In genomic region chr6:32965901-32966300, GRCh38 we compare ENCODE assay signal across 11 cellular contexts. TPM values are rescaled to one million over a fixed set of nuclear protein-coding genes. Genes with fewer than 3 reads are reported as not detected.
DNase-seq lines count a peak whose midpoint lies in the region; ATAC-seq and TF ChIP-seq lines count a peak whose summit lies in the region.
"Had no signal": no experiment of that assay in that cellular context is flagged by ENCODE, and none has a peak within 500 bp of the region (broad histone marks: within the 10 kb centered on the region; RNA-seq: fewer than 3 reads in every experiment).

No MANE protein-coding gene starts in this region.

- H3K4me2 ChIP-seq in BLaER1: peak overlapping the region; percentile 87

- ATAC-seq in naive B cell (ENCODE audit: low read depth in 2 of 2): no peak
- no peak for ATAC-seq in GM19455 (IDR thresholded peaks at IDR 0.05; ENCODE audit: unreplicated experiment)
- ATAC-seq: WTC11 had no signal

- peak overlapping the region; percentile 89 for H3K27ac Mint-ChIP-seq in activated naive CD8-positive, alpha-beta T cell
- peak overlapping the region in 4 of 6 donors; percentile 31 to 95 (median 50) for H3K27ac Mint-ChIP-seq in naive B cell
- H3K27ac Mint-ChIP-seq: WTC11 had no signal

- TF ChIP-seq CTCF in left ventricle myocardium inferior (IDR thresholded peaks at IDR 0.05; ENCODE audit: borderline replicate concordance): no peak

- H3K9ac ChIP-seq in BLaER1: no peak overlapping the region

- no peak overlapping the region for H3K4me3 Mint-ChIP-seq in activated naive CD8-positive, alpha-beta T cell
- H3K4me3 Mint-ChIP-seq in naive B cell: peak overlapping the region in 5 of 8 donors; percentile 3 to 100 (median 30)

- DNase-seq in EH (ENCODE audit: low read depth) (peak; percentile 46), naive B cell (no peak), NCI-H1417 treated with DMSO at 0.1 percent for 48 hours (lab: John Stamatoyannopoulos, UW) (no peak), H4 (ENCODE audit: low spot score) (no peak), left ventricle myocardium inferior (no peak)
- DNase-seq: activated naive CD4-positive, alpha-beta T cell; NCI-H1694 had no signal

- intact Hi-C loops in left ventricle myocardium inferior (cut with micrococcal nuclease): no loop called here

- H3K27ac ChIP-seq in BLaER1: peak overlapping the region; percentile 100
- no peak overlapping the region for H3K27ac ChIP-seq in left ventricle myocardium inferior (replicated peaks)

- H3K9me3 ChIP-seq in BLaER1 (no peaks in the 10 kb centered on the region), left ventricle myocardium inferior (replicated peaks) (no peaks in the 10 kb centered on the region)

- H3K4me1 ChIP-seq in BLaER1 (peaks cover 33% of the 10 kb centered on the region), left ventricle myocardium inferior (peaks cover 42% of the 10 kb centered on the region)

- H4K20me1 ChIP-seq in BLaER1: no peaks in the 10 kb centered on the region

- no peak overlapping the region for H3K4me3 ChIP-seq in BLaER1
- H3K4me3 ChIP-seq in left ventricle myocardium inferior: no peak overlapping the region

- H3K36me3 Mint-ChIP-seq in activated naive CD8-positive, alpha-beta T cell: peaks cover under 1% of the 10 kb centered on the region
- peaks cover 0 to 7% of the 10 kb centered on the region in 2 donors for H3K36me3 Mint-ChIP-seq in naive B cell

- no peaks in the 10 kb centered on the region for H3K9me3 Mint-ChIP-seq in activated naive CD8-positive, alpha-beta T cell (ENCODE audit: low read depth)
- no peaks in the 10 kb centered on the region for H3K9me3 Mint-ChIP-seq in naive B cell
- H3K9me3 Mint-ChIP-seq: WTC11 had no signal

- peaks cover 60% of the 10 kb centered on the region for H3K4me1 Mint-ChIP-seq in activated naive CD8-positive, alpha-beta T cell (ENCODE audit: low read depth)
- peaks cover 56 to 69% (median 59%) of the 10 kb centered on the region in 3 donors for H3K4me1 Mint-ChIP-seq in naive B cell

- no peaks in the 10 kb centered on the region for H3K27me3 Mint-ChIP-seq in activated naive CD8-positive, alpha-beta T cell
- no peaks in the 10 kb centered on the region for H3K27me3 Mint-ChIP-seq in naive B cell

- H3K27me3 ChIP-seq in BLaER1 (no peaks in the 10 kb centered on the region), left ventricle myocardium inferior (ENCODE audit: low read depth) (no peaks in the 10 kb centered on the region)

- H3K36me3 ChIP-seq in BLaER1 (no peaks in the 10 kb centered on the region), left ventricle myocardium inferior (no peaks in the 10 kb centered on the region)

RNA-seq across cellular contexts. Expression of gene BRD2, which starts 2.5 kb away (rescaled TPM):
- 100 to 1,000 TPM in 1 of 6 donors, 10 to 100 TPM in 5; 26.9 to 148 (median 48.5) TPM for polyA plus RNA-seq in naive B cell (ENCODE audit: low read depth in 6 of 6)
- total RNA-seq in H4 (2014; rRNA removed; shearing (Covaris generic)): 52.2 and 57.6 TPM in 2 replicates
- total RNA-seq in left ventricle myocardium inferior: 63.4 TPM

RNA-seq across cellular contexts. Expression of gene HLA-DMA, which starts 13.0 kb away (rescaled TPM):
- 1,000 to 10,000 TPM; 1,101 to 1,557 (median 1,371) TPM for polyA plus RNA-seq in naive B cell (ENCODE audit: low read depth in 6 of 6)
- total RNA-seq in H4 (2014; rRNA removed; shearing (Covaris generic)): 10.3 and 13.0 TPM in 2 replicates
- total RNA-seq in left ventricle myocardium inferior: 15.8 TPM

RNA-seq across cellular contexts. Expression of gene HLA-DMB, which starts 25.1 kb away (rescaled TPM):
- 1,000 to 10,000 TPM; 1,171 to 1,354 (median 1,198) TPM for polyA plus RNA-seq in naive B cell (ENCODE audit: low read depth in 6 of 6)
- 4.5 and 4.6 TPM in 2 replicates for total RNA-seq in H4 (2014; rRNA removed; shearing (Covaris generic))
- 9.1 TPM for total RNA-seq in left ventricle myocardium inferior

RNA-seq across cellular contexts. Expression of gene HLA-DOA, which starts 43.5 kb away (rescaled TPM):
- polyA plus RNA-seq in naive B cell (ENCODE audit: low read depth in 6 of 6): 100 to 1,000 TPM; 219 to 598 (median 388) TPM
- 0.14 TPM in 1 of 2 replicates, not detected in the other for total RNA-seq in H4 (2014; rRNA removed; shearing (Covaris generic))
- total RNA-seq in left ventricle myocardium inferior: 1.8 TPM
